Comparison of ENCODE assay signal across 8 cellular contexts in genomic region chr3:40504636-40505430, GRCh38. TPM values are rescaled to one million over a fixed set of nuclear protein-coding genes. Genes with fewer than 3 reads are reported as not detected.
DNase-seq lines count a peak whose midpoint lies in the region.

No MANE protein-coding gene starts in this region.

- H3K36me3 Mint-ChIP-seq in activated CD4-positive, alpha-beta T cell treated with anti-CD3 and anti-CD28 coated beads, Interleukin-2, amount 10 ng/mL, durations not matched to agents 7 days and 5 days (ENCODE audit: low read depth), result peaks cover 18% of the 10 kb centered on the region
- peaks cover 16% of the 10 kb centered on the region for H3K36me3 Mint-ChIP-seq in activated T-helper 2 cell treated with anti-CD3 and anti-CD28 coated beads, Interferon-gamma antibody, Interleukin-2, Interleukin-4, amounts not matched to agents 10 μg/mL and 5 μg/mL and 100 μg/mL, durations not matched to agents 14 hours and 24 hours and 36 hours (ENCODE audit: low read depth)

- peaks cover 0 to under 1% (median 0%) of the 10 kb centered on the region in 5 donors for H3K36me3 ChIP-seq in subcutaneous abdominal adipose tissue (ENCODE audit: control insufficient read depth in 5 of 5, insufficient read depth in 5 of 5, low read length in 5 of 5)

- H3K27me3 ChIP-seq in subcutaneous abdominal adipose tissue (ENCODE audit: control insufficient read depth in 5 of 5, insufficient read depth in 4 of 5, low read length in 5 of 5), result no peaks in the 10 kb centered on the region

- no peaks in the 10 kb centered on the region for H3K9me3 ChIP-seq in iPS-18c (ENCODE audit: control insufficient read depth, insufficient read depth, low read length)
- H3K9me3 ChIP-seq in subcutaneous abdominal adipose tissue (ENCODE audit: control insufficient read depth in 5 of 5, low read length in 5 of 5), result no peaks in the 10 kb centered on the region

- peak overlapping the region; percentile 92; the same call in 1 of the 2 replicates for H3K4me3 ChIP-seq in iPS-18c (ENCODE audit: insufficient read depth, low read depth, low read length)
- H3K4me3 ChIP-seq in subcutaneous abdominal adipose tissue (ENCODE audit: low read depth in 1 of 5, low read length in 5 of 5), result peak overlapping the region in 3 of 5 donors; percentile 83 to 93 (median 91)

- peaks cover 3% of the 10 kb centered on the region for H3K27me3 Mint-ChIP-seq in activated CD4-positive, alpha-beta T cell treated with anti-CD3 and anti-CD28 coated beads, Interleukin-2, amount 10 ng/mL, durations not matched to agents 7 days and 5 days
- no peaks in the 10 kb centered on the region for H3K27me3 Mint-ChIP-seq in activated T-helper 2 cell treated with anti-CD3 and anti-CD28 coated beads, Interferon-gamma antibody, Interleukin-2, Interleukin-4, amounts not matched to agents 10 μg/mL and 5 μg/mL and 100 μg/mL, durations not matched to agents 14 hours and 24 hours and 36 hours (ENCODE audit: low read depth)

- intact Hi-C loops in activated T-helper 2 cell treated with anti-CD3 and anti-CD28 coated beads, Interferon-gamma antibody, Interleukin-2, Interleukin-4, amounts not matched to agents 10 μg/mL and 5 μg/mL and 100 μg/mL, durations not matched to agents 14 hours and 24 hours and 36 hours (cut with micrococcal nuclease), result no loop called here

- H3K4me1 Mint-ChIP-seq in activated CD4-positive, alpha-beta T cell treated with anti-CD3 and anti-CD28 coated beads, Interleukin-2, amount 10 ng/mL, durations not matched to agents 7 days and 5 days, result peaks cover 38% of the 10 kb centered on the region
- peaks cover 24% of the 10 kb centered on the region for H3K4me1 Mint-ChIP-seq in activated T-helper 2 cell treated with anti-CD3 and anti-CD28 coated beads, Interferon-gamma antibody, Interleukin-2, Interleukin-4, amounts not matched to agents 10 μg/mL and 5 μg/mL and 100 μg/mL, durations not matched to agents 14 hours and 24 hours and 36 hours (ENCODE audit: low read depth)

- no peak overlapping the region for H3K27ac Mint-ChIP-seq in activated CD4-positive, alpha-beta T cell treated with anti-CD3 and anti-CD28 coated beads, Interleukin-2, amount 10 ng/mL, durations not matched to agents 7 days and 5 days
- H3K27ac Mint-ChIP-seq in activated T-helper 2 cell treated with anti-CD3 and anti-CD28 coated beads, Interferon-gamma antibody, Interleukin-2, Interleukin-4, amounts not matched to agents 10 μg/mL and 5 μg/mL and 100 μg/mL, durations not matched to agents 14 hours and 24 hours and 36 hours, result no peak overlapping the region

- H3K27ac ChIP-seq in subcutaneous abdominal adipose tissue (ENCODE audit: low read depth, low read length), result peak overlapping the region; percentile 38

- H3K4me3 Mint-ChIP-seq in activated CD4-positive, alpha-beta T cell treated with anti-CD3 and anti-CD28 coated beads, Interleukin-2, amount 10 ng/mL, durations not matched to agents 7 days and 5 days, result peak overlapping the region; percentile 93
- peak overlapping the region; percentile 87 for H3K4me3 Mint-ChIP-seq in activated T-helper 2 cell treated with anti-CD3 and anti-CD28 coated beads, Interferon-gamma antibody, Interleukin-2, Interleukin-4, amounts not matched to agents 10 μg/mL and 5 μg/mL and 100 μg/mL, durations not matched to agents 14 hours and 24 hours and 36 hours (ENCODE audit: low read depth)

- H3K4me1 ChIP-seq in subcutaneous abdominal adipose tissue (ENCODE audit: control insufficient read depth in 5 of 5, insufficient read depth in 5 of 5, low read length in 5 of 5), result peaks cover 2 to 25% (median 17%) of the 10 kb centered on the region in 5 donors

- CTCF ChIA-PET in activated CD4-positive, alpha-beta T cell treated with anti-CD3 and anti-CD28 coated beads, Interleukin-2, amount 10 ng/mL, durations not matched to agents 7 days and 5 days (lab: Charles Lee), result interaction anchor here (1.1 to 2.1 kb wide), 4 partner anchors 10 to 182 kb away, joined by 3 to 10 read pairs (median 6); no protein-coding TSS in a partner anchor

- no peak for DNase-seq in activated CD4-positive, alpha-beta T cell treated with anti-CD3 and anti-CD28 coated beads, Interleukin-2, amount 10 ng/mL, durations not matched to agents 7 days and 5 days
- no peak for DNase-seq in activated CD4-positive, alpha-beta T cell treated with anti-CD3 and anti-CD28 coated beads, Interleukin-2, amount 50 U/mL, for 1 hour
- no peak for DNase-seq in activated T-helper 2 cell treated with anti-CD3 and anti-CD28 coated beads, Interferon-gamma antibody, Interleukin-2, Interleukin-4, amounts not matched to agents 10 μg/mL and 5 μg/mL and 100 μg/mL, durations not matched to agents 14 hours and 24 hours and 36 hours (ENCODE audit: low spot score)
- DNase-seq in NCI-H1436 (lab: John Stamatoyannopoulos, UW) (no peak), D341Med (ENCODE audit: low spot score) (no peak), NCI-H2171 (lab: John Stamatoyannopoulos, UW) (no peak)

- H3K9me3 Mint-ChIP-seq in activated CD4-positive, alpha-beta T cell treated with anti-CD3 and anti-CD28 coated beads, Interleukin-2, amount 10 ng/mL, durations not matched to agents 7 days and 5 days, result no peaks in the 10 kb centered on the region
- H3K9me3 Mint-ChIP-seq in activated T-helper 2 cell treated with anti-CD3 and anti-CD28 coated beads, Interferon-gamma antibody, Interleukin-2, Interleukin-4, amounts not matched to agents 10 μg/mL and 5 μg/mL and 100 μg/mL, durations not matched to agents 14 hours and 24 hours and 36 hours, result no peaks in the 10 kb centered on the region

- no peak overlapping the region for H3K9ac ChIP-seq in subcutaneous abdominal adipose tissue (ENCODE audit: low read length in 5 of 5)

- POLR2A ChIA-PET in activated CD4-positive, alpha-beta T cell treated with anti-CD3 and anti-CD28 coated beads, Interleukin-2, amount 10 ng/mL, durations not matched to agents 7 days and 5 days (lab: Charles Lee), result no interaction called here

RNA-seq across cellular contexts. Expression of gene ZNF620, which starts 1.0 kb away (rescaled TPM):
- 1 to 10 TPM; 5.5 to 5.6 TPM for total RNA-seq in activated CD4-positive, alpha-beta T cell treated with anti-CD3 and anti-CD28 coated beads, Interleukin-2, amount 10 ng/mL, durations not matched to agents 7 days and 5 days
- 6.3 and 6.7 TPM in 2 replicates for total RNA-seq in activated T-helper 2 cell treated with anti-CD3 and anti-CD28 coated beads, Interferon-gamma antibody, Interleukin-2, Interleukin-4, amounts not matched to agents 10 μg/mL and 5 μg/mL and 100 μg/mL, durations not matched to agents 14 hours and 24 hours and 36 hours

RNA-seq across cellular contexts. Expression of gene ZNF621, which starts 19.9 kb away (rescaled TPM):
- 10 to 100 TPM; 21.7 to 25.6 TPM for total RNA-seq in activated CD4-positive, alpha-beta T cell treated with anti-CD3 and anti-CD28 coated beads, Interleukin-2, amount 10 ng/mL, durations not matched to agents 7 days and 5 days
- 21.4 and 23.9 TPM in 2 replicates for total RNA-seq in activated T-helper 2 cell treated with anti-CD3 and anti-CD28 coated beads, Interferon-gamma antibody, Interleukin-2, Interleukin-4, amounts not matched to agents 10 μg/mL and 5 μg/mL and 100 μg/mL, durations not matched to agents 14 hours and 24 hours and 36 hours

RNA-seq across cellular contexts. Expression of gene ZNF619, which starts 27.9 kb away (rescaled TPM):
- total RNA-seq in activated CD4-positive, alpha-beta T cell treated with anti-CD3 and anti-CD28 coated beads, Interleukin-2, amount 10 ng/mL, durations not matched to agents 7 days and 5 days, result 1 to 10 TPM; 9.5 to 9.8 TPM
- 7.8 and 9.1 TPM in 2 replicates for total RNA-seq in activated T-helper 2 cell treated with anti-CD3 and anti-CD28 coated beads, Interferon-gamma antibody, Interleukin-2, Interleukin-4, amounts not matched to agents 10 μg/mL and 5 μg/mL and 100 μg/mL, durations not matched to agents 14 hours and 24 hours and 36 hours

RNA-seq across cellular contexts. Expression of gene RPL14, which starts 47.7 kb away (rescaled TPM):
- 1,000 to 10,000 TPM; 2,359 to 2,726 TPM for total RNA-seq in activated CD4-positive, alpha-beta T cell treated with anti-CD3 and anti-CD28 coated beads, Interleukin-2, amount 10 ng/mL, durations not matched to agents 7 days and 5 days
- total RNA-seq in activated T-helper 2 cell treated with anti-CD3 and anti-CD28 coated beads, Interferon-gamma antibody, Interleukin-2, Interleukin-4, amounts not matched to agents 10 μg/mL and 5 μg/mL and 100 μg/mL, durations not matched to agents 14 hours and 24 hours and 36 hours, result 2,421 and 2,433 TPM in 2 replicates
